8 cellular contexts compared by ENCODE assay signal in the genomic region with DNA sequence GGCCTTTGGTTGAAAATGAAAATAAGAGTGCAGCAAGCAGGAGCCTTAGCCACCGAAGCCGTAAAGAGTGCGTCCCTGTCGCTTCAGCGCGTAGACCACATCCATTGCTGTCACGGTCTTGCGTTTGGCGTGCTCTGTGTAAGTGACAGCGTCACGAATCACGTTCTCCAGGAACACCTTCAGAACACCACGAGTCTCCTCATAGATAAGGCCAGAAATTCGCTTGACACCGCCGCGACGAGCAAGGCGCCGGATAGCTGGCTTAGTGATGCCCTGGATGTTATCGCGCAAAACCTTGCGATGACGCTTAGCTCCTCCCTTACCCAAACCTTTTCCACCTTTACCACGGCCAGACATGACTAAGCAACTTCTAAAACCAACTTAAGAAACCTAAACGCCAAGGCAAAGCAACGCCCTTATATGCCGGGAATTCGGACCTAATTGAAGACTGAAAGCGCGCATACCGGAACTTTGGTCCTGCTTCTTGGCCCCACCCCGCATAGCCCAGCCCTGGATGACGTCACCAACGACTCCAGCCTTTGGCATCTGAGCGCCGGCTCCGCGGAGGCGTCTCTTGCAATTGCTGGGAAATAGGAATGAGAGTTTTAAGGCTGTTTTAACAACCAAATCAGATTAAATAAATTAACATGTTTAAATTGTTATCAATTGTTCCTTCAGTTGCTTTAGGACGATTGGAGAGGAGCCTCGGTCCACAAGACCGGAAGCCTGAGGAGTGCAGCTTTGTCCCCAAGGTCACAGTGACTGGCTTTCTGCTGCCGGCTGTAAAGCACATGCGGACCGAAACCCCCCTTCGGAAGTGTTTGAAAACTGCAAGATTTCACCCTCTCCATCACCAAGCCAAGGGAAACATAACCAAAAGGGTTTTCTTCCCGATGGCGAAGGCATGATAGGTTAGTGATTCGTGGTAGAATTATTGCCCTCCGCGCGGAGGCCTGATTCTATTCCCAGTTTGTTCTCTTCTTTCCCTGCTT.
A peak's percentile ranks its signal among the peaks of the same experiment; 100 is the strongest.
DNase-seq lines count a peak whose midpoint lies in the region; ATAC-seq and TF ChIP-seq lines count a peak whose summit lies in the region.

No MANE protein-coding gene starts in this region.

- H3K36me3 ChIP-seq in gastroesophageal sphincter = peaks cover 0 to 11% of the 10 kb centered on the region in 2 donors
- H3K36me3 ChIP-seq in neutrophil = peaks cover 5% of the 10 kb centered on the region

- no peak for TF ChIP-seq CTCF in HFF-Myc (IDR thresholded peaks at IDR 0.05; ENCODE audit: low read depth, low read length, missing control alignments)
- TF ChIP-seq CTCF in gastroesophageal sphincter (IDR thresholded peaks at IDR 0.05) = no peak
- no peak for TF ChIP-seq CTCF in neutrophil (IDR thresholded peaks at IDR 0.05)

- TF ChIP-seq POLR2A in gastroesophageal sphincter (IDR thresholded peaks at IDR 0.05) = peak; percentile 85 to 86

- peaks cover 15% of the 10 kb centered on the region for H3K9me3 Mint-ChIP-seq in activated naive CD4-positive, alpha-beta T cell treated with anti-CD3 and anti-CD28 coated beads, Interleukin-2, amount 10 ng/mL, durations not matched to agents 7 days and 5 days

- H3K4me1 Mint-ChIP-seq in activated naive CD4-positive, alpha-beta T cell treated with anti-CD3 and anti-CD28 coated beads, Interleukin-2, amount 10 ng/mL, durations not matched to agents 7 days and 5 days = peaks cover 38% of the 10 kb centered on the region

- DNase-seq in GM03348 (ENCODE audit: low spot score) (peak; percentile 92), HFF-Myc (ENCODE audit: extremely low read depth, low read depth) (peak; percentile 100), MV-4-11 (lab: John Stamatoyannopoulos, UW) (peak; percentile 99), SK-MEL-5 (ENCODE audit: low read depth, low spot score) (peak; percentile 100), substantia nigra (lab: John Stamatoyannopoulos, UW) (peak; percentile 50 to 96 (median 88))
- peak; percentile 99 for DNase-seq in activated naive CD4-positive, alpha-beta T cell treated with anti-CD3 and anti-CD28 coated beads, Interleukin-2, amount 10 ng/mL, durations not matched to agents 7 days and 5 days

- H3K27me3 Mint-ChIP-seq in activated naive CD4-positive, alpha-beta T cell treated with anti-CD3 and anti-CD28 coated beads, Interleukin-2, amount 10 ng/mL, durations not matched to agents 7 days and 5 days = peaks cover 4% of the 10 kb centered on the region

- H3K36me3 Mint-ChIP-seq in activated naive CD4-positive, alpha-beta T cell treated with anti-CD3 and anti-CD28 coated beads, Interleukin-2, amount 10 ng/mL, durations not matched to agents 7 days and 5 days = peaks cover 24% of the 10 kb centered on the region

- 0 to 1% methylated on average over 26 to 33 of the region's 53 CpGs for WGBS in gastroesophageal sphincter (ENCODE audit: low coverage in 1 of 2), 2 donors

- ATAC-seq in gastroesophageal sphincter = peak; percentile 96

- H3K4me3 ChIP-seq in HFF-Myc (replicated peaks; ENCODE audit: low read depth, low read length) (peak overlapping the region; percentile 63), gastroesophageal sphincter (peak overlapping the region; percentile 65 to 95), neutrophil (ENCODE audit: low read depth in 1 of 2, low read length in 1 of 2) (peak overlapping the region; percentile 74 to 80)

- H3K27ac ChIP-seq in gastroesophageal sphincter (peak overlapping the region; percentile 92 to 99 (median 95)), neutrophil (peak overlapping the region; percentile 88), substantia nigra (ENCODE audit: low read depth, low read length, poor library complexity, severe bottlenecking) (peak overlapping the region; percentile 88)

- in situ Hi-C loops in SK-MEL-5 (cut with HindIII; ENCODE audit: low pct_unique_long_range_greater_than_20kb, low sequenced_read_pairs) = no loop called here

- no peaks in the 10 kb centered on the region for H3K27me3 ChIP-seq in gastroesophageal sphincter
- no peaks in the 10 kb centered on the region for H3K27me3 ChIP-seq in neutrophil

- H3K4me3 Mint-ChIP-seq in activated naive CD4-positive, alpha-beta T cell treated with anti-CD3 and anti-CD28 coated beads, Interleukin-2, amount 10 ng/mL, durations not matched to agents 7 days and 5 days = peak overlapping the region; percentile 72

- H3K4me1 ChIP-seq in gastroesophageal sphincter = peaks cover 0 to 30% (median 5%) of the 10 kb centered on the region in 3 donors
- peaks cover 34 to 48% of the 10 kb centered on the region in 2 experiments for H3K4me1 ChIP-seq in neutrophil (ENCODE audit: control insufficient read depth in 1 of 2, insufficient read depth in 1 of 2, low read depth in 1 of 2, low read length in 1 of 2)

- CTCF ChIA-PET in activated naive CD4-positive, alpha-beta T cell treated with anti-CD3 and anti-CD28 coated beads, Interleukin-2, amount 10 ng/mL, durations not matched to agents 7 days and 5 days (lab: Charles Lee) = interaction anchor here (0.6 to 1.8 kb wide), 2 partner anchors 10 to 11 kb away, joined by 3 to 5 read pairs; no protein-coding TSS in a partner anchor

- peak overlapping the region; percentile 95 for H3K27ac Mint-ChIP-seq in activated naive CD4-positive, alpha-beta T cell treated with anti-CD3 and anti-CD28 coated beads, Interleukin-2, amount 10 ng/mL, durations not matched to agents 7 days and 5 days

- TF ChIP-seq EP300 in gastroesophageal sphincter (IDR thresholded peaks at IDR 0.05) = no peak

- H3K9me3 ChIP-seq in gastroesophageal sphincter = no peaks in the 10 kb centered on the region
- peaks cover 5% of the 10 kb centered on the region for H3K9me3 ChIP-seq in neutrophil

Comparison
In these comparisons a context has a peak if more than half of its experiments do, and no peak if none do; other contexts are left out.
1. Peak in every context shown above with its lines: DNase-seq, ATAC-seq, H3K4me3 ChIP-seq and H3K27ac ChIP-seq.